ENCODE assay signal across 33 cellular contexts in the genomic region with DNA sequence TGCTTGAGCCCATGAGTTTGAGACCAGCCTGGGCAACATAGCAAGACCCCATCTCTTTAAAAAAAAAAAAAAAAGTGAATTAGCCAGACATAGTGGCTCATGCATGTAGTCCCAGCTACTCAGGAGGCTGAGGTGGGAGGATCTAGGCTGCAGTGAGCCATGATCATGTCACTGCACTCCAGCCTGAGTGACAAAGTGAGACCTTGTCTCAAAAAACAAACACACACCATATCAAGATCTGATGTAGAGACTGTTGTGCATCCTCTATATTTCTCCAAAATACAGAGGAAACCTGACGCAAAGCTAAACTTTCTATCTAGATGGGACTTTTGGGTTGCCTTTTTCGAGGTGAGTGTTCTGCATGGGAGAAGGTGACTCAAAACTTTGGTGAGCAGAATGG.
"Had no signal": no experiment of that assay in that cellular context is flagged by ENCODE, and none has a peak within 500 bp of the region (broad histone marks: within the 10 kb centered on the region; RNA-seq: fewer than 3 reads in every experiment).

No MANE protein-coding gene starts in this region.

- DNase-seq: Karpas-422, Kasumi-1, MG63, MM.1S, MV-4-11, NCI-H1048, NCI-H1092, NCI-H1092 treated with DMSO at 0.1 percent for 48 hours, NCI-H1105, NCI-H1105 treated with DMSO at 0.1 percent for 48 hours, NCI-H1417, NCI-H1417 treated with DMSO at 0.1 percent for 48 hours, NCI-H1436, NCI-H1436 treated with DMSO at 0.1 percent for 48 hours, NCI-H146, NCI-H1694, NCI-H1694 treated with DMSO at 0.1 percent for 48 hours, NCI-H187, NCI-H187 treated with DMSO at 0.1 percent for 48 hours, NCI-H1930, NCI-H2029, NCI-H2029 treated with DMSO at 0.1 percent for 48 hours, NCI-H2081, NCI-H2081 treated with DMSO at 0.1 percent for 48 hours, NCI-H2107, NCI-H2171, NCI-H2171 treated with DMSO at 0.1 percent for 48 hours, NCI-H2227 treated with DMSO at 0.1 percent for 48 hours, NCI-H226, NCI-H345, NCI-H446, NCI-H446 treated with DMSO at 0.1 percent for 48 hours, NCI-H510A had no signal
